In genomic region chr1:245160288-245160687, GRCh38 we compare ENCODE assay signal across 20 cellular contexts. TPM values are rescaled to one million over a fixed set of nuclear protein-coding genes. Genes with fewer than 3 reads are reported as not detected.
DNase-seq lines count a peak whose midpoint lies in the region; ATAC-seq, FAIRE-seq and TF ChIP-seq lines count a peak whose summit lies in the region.
"Had no signal": no experiment of that assay in that cellular context is flagged by ENCODE, and none has a peak within 500 bp of the region (broad histone marks: within the 10 kb centered on the region; RNA-seq: fewer than 3 reads in every experiment).

No MANE protein-coding gene starts in this region.

- CTCF ChIA-PET in HepG2 (lab: Yijun Ruan, JAX; ENCODE audit: low intra/inter-chr PET ratio, low total read pairs), result no interaction called here

- H3K4me3 Mint-ChIP-seq in nephron, result peak overlapping the region in 2 of 3 experiments; percentile 44 to 50
- H3K4me3 Mint-ChIP-seq: CD4-positive, alpha-beta T cell had no signal

- H3K27me3 ChIP-seq in liver (ENCODE audit: control insufficient read depth in 4 of 4, insufficient read depth in 4 of 4, low read length in 3 of 4), result no peaks in the 10 kb centered on the region
- peaks cover 7 to 38% of the 10 kb centered on the region in 2 experiments for H3K27me3 ChIP-seq in HepG2 (ENCODE audit: control insufficient read depth in 1 of 2, insufficient read depth in 2 of 2, low read length in 2 of 2)
- H3K27me3 ChIP-seq in brain microvascular endothelial cell (replicated peaks), result no peaks in the 10 kb centered on the region

- no peak overlapping the region for H3K27ac ChIP-seq in liver (ENCODE audit: low read depth in 1 of 2, low read length in 2 of 2)
- H3K27ac ChIP-seq in HepG2 (ENCODE audit: extremely low read length, insufficient read depth, low read length), result no peak overlapping the region
- no peak overlapping the region for H3K27ac ChIP-seq in brain microvascular endothelial cell

- WGBS in liver, result 36% methylated on average over 5 of the region's 5 CpGs
- 24% methylated on average over 5 of the region's 5 CpGs for WGBS in HepG2 (ENCODE audit: low lambda C conversion rate)

- intact Hi-C loops in HepG2 (cut with micrococcal nuclease; ENCODE audit: unreplicated experiment), result no loop called here

- DNase-seq in HepG2 (ENCODE audit: low spot score) (no peak), fibroblast of mammary gland (ENCODE audit: low read depth) (peak; percentile 41), brain microvascular endothelial cell (no peak), NOMO-1 (lab: John Stamatoyannopoulos, UW; ENCODE audit: unreplicated experiment in 2 of 2) (no peak)
- DNase-seq in activated CD8-positive, alpha-beta memory T cell treated with anti-CD3 and anti-CD28 coated beads, Interleukin-2, amount 50 U/mL, for 48 hours, result no peak
- no peak for DNase-seq in stimulated activated CD4-positive, alpha-beta T cell treated with anti-CD3 and anti-CD28 coated beads, Interleukin-4, amount 100 ng/mL, for 24 hours
- DNase-seq: CD4-positive, alpha-beta T cell; DMS153; KBM-7; NCI-H1105 treated with DMSO at 0.1 percent for 48 hours; NCI-H1694 treated with DMSO at 0.1 percent for 48 hours; NK-92 treated with Interleukin-12 subunit alpha and Interleukin-12 subunit beta, amount 100 ng/mL, for 24 hours had no signal

- BruUV-seq in HepG2 (replicated peaks; lab: Mats Ljungman, UMichigan), result no TSS peak

- TF ChIP-seq EP300 in HepG2 (IDR thresholded peaks at IDR 0.05; ENCODE audit: low read depth in 2 of 2, low read length in 2 of 2) (no peak), HepG2 (CRISPR knock-in tag; IDR thresholded peaks at IDR 0.05; ENCODE audit: borderline replicate concordance) (no peak)

- H3K4me3 ChIP-seq in liver (ENCODE audit: low read depth in 1 of 3, low read length in 3 of 3), result no peak overlapping the region
- H3K4me3 ChIP-seq in HepG2 (replicated peaks in 1 of 3; ENCODE audit: insufficient read depth in 1 of 3, low read depth in 2 of 3, low read length in 3 of 3), result no peak overlapping the region
- H3K4me3 ChIP-seq in fibroblast of mammary gland (ENCODE audit: control insufficient read depth, low read depth, low read length), result no peak overlapping the region
- H3K4me3 ChIP-seq in brain microvascular endothelial cell (ENCODE audit: low read depth, low read length), result no peak overlapping the region

- ATAC-seq in HepG2, result no peak
- ATAC-seq: Right ventricle myocardium inferior had no signal

- H3K36me3 ChIP-seq in liver (ENCODE audit: control insufficient read depth in 4 of 4, insufficient read depth in 3 of 4, low read depth in 1 of 4, low read length in 3 of 4), result no peaks in the 10 kb centered on the region
- H3K36me3 ChIP-seq in HepG2 (replicated peaks in 1 of 2; ENCODE audit: control insufficient read depth in 1 of 2, insufficient read depth in 2 of 2, low read length in 2 of 2), result no peaks in the 10 kb centered on the region
- H3K36me3 ChIP-seq in brain microvascular endothelial cell (replicated peaks), result no peaks in the 10 kb centered on the region

- H3K9me3 Mint-ChIP-seq in nephron, result no peaks in the 10 kb centered on the region
- H3K9me3 Mint-ChIP-seq: CD4-positive, alpha-beta T cell had no signal

- in situ Hi-C loops in HepG2 (cut with HindIII; ENCODE audit: extremely low pct_ligation_motif_present, low pct_unique_long_range_greater_than_20kb) (loop anchor here (25.0 kb wide), 1 partner anchor 1327 kb away; no protein-coding TSS in a partner anchor), brain microvascular endothelial cell (cut with HindIII; ENCODE audit: low pct_ligation_motif_present, low sequenced_read_pairs) (no loop called here)

- peaks cover 11 to 19% (median 16%) of the 10 kb centered on the region in 4 donors for H3K4me1 ChIP-seq in liver (ENCODE audit: control insufficient read depth in 4 of 4, insufficient read depth in 4 of 4, low read length in 3 of 4)
- H3K4me1 ChIP-seq in HepG2 (ENCODE audit: insufficient read depth, low read length), result peaks cover 19% of the 10 kb centered on the region

- no peak overlapping the region for H3K4me2 ChIP-seq in HepG2 (ENCODE audit: low read depth, low read length)

- H3K79me2 ChIP-seq in HepG2 (ENCODE audit: insufficient read depth, low read length), result no peaks in the 10 kb centered on the region

- POLR2A ChIA-PET in HepG2 (lab: Yijun Ruan, JAX), result no interaction called here

- peaks cover 14% of the 10 kb centered on the region for H3K27me3 Mint-ChIP-seq in nephron (ENCODE audit: low read depth)

- no peaks in the 10 kb centered on the region for H4K20me1 ChIP-seq in HepG2 (ENCODE audit: insufficient read depth, low read length)

- TF ChIP-seq RAD21 in liver (IDR thresholded peaks at IDR 0.05), result peak in 1 of 2 donors; percentile 33
- TF ChIP-seq RAD21 in HepG2 (CRISPR knock-in tag; IDR thresholded peaks at IDR 0.05), result no peak

- peaks cover 0 to 6% (median 0%) of the 10 kb centered on the region in 4 donors for H3K9me3 ChIP-seq in liver (ENCODE audit: control insufficient read depth in 4 of 4, low read length in 3 of 4)
- no peaks in the 10 kb centered on the region for H3K9me3 ChIP-seq in HepG2 (ENCODE audit: low read length)

- TF ChIP-seq POLR2A in HepG2 (IDR thresholded peaks at IDR 0.05; ENCODE audit: insufficient read depth in 1 of 2, low read depth in 2 of 2, low read length in 2 of 2), result no peak

- peak overlapping the region; percentile 18 to 76 (median 22) for H3K27ac Mint-ChIP-seq in nephron
- H3K27ac Mint-ChIP-seq: CD4-positive, alpha-beta T cell had no signal

- H2AFZ ChIP-seq in HepG2 (ENCODE audit: low read length), result no peak overlapping the region

- H3K9ac ChIP-seq in liver (ENCODE audit: low read depth in 1 of 2, low read length in 2 of 2) (no peak overlapping the region), HepG2 (ENCODE audit: insufficient read depth, low read depth, low read length) (no peak overlapping the region)

- peaks cover 48% of the 10 kb centered on the region for H3K4me1 Mint-ChIP-seq in nephron

- peaks cover 44% of the 10 kb centered on the region for H3K36me3 Mint-ChIP-seq in nephron (ENCODE audit: low read depth)

- TF ChIP-seq CTCF in liver (IDR thresholded peaks at IDR 0.05; ENCODE audit: low read depth, low read length, missing input control) (no peak), HepG2 (CRISPR knock-in tag; IDR thresholded peaks at IDR 0.05) (no peak), fibroblast of mammary gland (conservative IDR thresholded peaks at IDR 0.05; ENCODE audit: control insufficient read depth, insufficient read depth, low read depth, low read length) (no peak), nephron (IDR thresholded peaks at IDR 0.05; ENCODE audit: unreplicated experiment in 3 of 3) (no peak), brain microvascular endothelial cell (IDR thresholded peaks at IDR 0.05; ENCODE audit: low read depth, low read length, missing control alignments) (no peak)

- FAIRE-seq in HepG2 (lab: Jason Lieb, UNC), result no peak
- FAIRE-seq: A204.1, GM12891, H1, RCC 7860 had no signal

TF ChIP-seq in liver, 16 proteins besides CTCF, POLR2A, EP300 and RAD21 (continues in another document):
- TF ChIP-seq HNF4A (conservative IDR thresholded peaks at IDR 0.05) (peak; percentile 43 to 71), HNF4G (IDR thresholded peaks at IDR 0.05) (peak; percentile 7)

TF ChIP-seq in HepG2, 621 proteins besides CTCF, POLR2A, EP300 and RAD21 (continues in another document):
- TF ChIP-seq IRF2 (CRISPR knock-in tag; IDR thresholded peaks at IDR 0.05) (no peak), CC2D1A (CRISPR knock-in tag; IDR thresholded peaks at IDR 0.05) (no peak), KDM2A (CRISPR knock-in tag; IDR thresholded peaks at IDR 0.05; ENCODE audit: borderline replicate concordance, low read depth) (no peak), IKZF4 (CRISPR knock-in tag; IDR thresholded peaks at IDR 0.05; ENCODE audit: borderline replicate concordance, low read depth, not compliant biosample characterization) (no peak), ZNF225 (CRISPR knock-in tag; IDR thresholded peaks at IDR 0.05) (no peak), GATAD2A (CRISPR knock-in tag; IDR thresholded peaks at IDR 0.05) (no peak)

RNA-seq across cellular contexts. Expression of gene KIF26B, which starts 5.5 kb away (rescaled TPM):
- total RNA-seq in liver (1 to 10 TPM in 1 of 2 donors, under 1 TPM in 1; 0.50 to 1.7 TPM), HepG2 (2016; rRNA removed; fragmentation: Illumina TruSeq; extraction: Trizol) (0.03 and 0.09 TPM in 2 replicates)
- polyA plus RNA-seq in liver (under 1 TPM; 0.10 to 0.17 TPM), HepG2 (2011; rRNA removed) (0.08 and 0.09 TPM in 2 replicates)
- total RNA-seq in HepG2 (2016; cell fraction: cytosol; rRNA removed; fragmentation: Illumina TruSeq; extraction: Trizol; ENCODE audit: low read depth), result 0.20 TPM in 1 of 2 replicates, not detected in the other
- 0.06 and 0.07 TPM in 2 replicates for total RNA-seq in HepG2 (2016; cell fraction: insoluble cytoplasmic fraction; rRNA removed; fragmentation: Illumina TruSeq; extraction: Trizol)
- 0.09 and 0.10 TPM in 2 replicates for total RNA-seq in HepG2 (2016; cell fraction: membrane; rRNA removed; fragmentation: Illumina TruSeq; extraction: Trizol)
- 0.06 and 0.09 TPM in 2 replicates for total RNA-seq in HepG2 (2016; cell fraction: nucleus; rRNA removed; fragmentation: Illumina TruSeq; extraction: Trizol)
- polyA plus RNA-seq in HepG2 (2011; cell fraction: cytosol; rRNA removed), result 0.03 and 0.05 TPM in 2 replicates
- 0.39 and 0.78 TPM in 2 replicates for polyA plus RNA-seq in HepG2 (2011; cell fraction: nucleus; rRNA removed)
- polyA plus RNA-seq in HepG2 (2012), result 0.23 and 0.25 TPM in 2 replicates
- not detected in 2 replicates for polyA plus RNA-seq in HepG2 (2016; cell fraction: cytosol; fragmentation: Illumina TruSeq; extraction: Trizol; ENCODE audit: low read depth)
- 0.10 TPM in 1 of 2 replicates, not detected in the other for polyA plus RNA-seq in HepG2 (2016; cell fraction: insoluble cytoplasmic fraction; fragmentation: Illumina TruSeq; extraction: Trizol; ENCODE audit: low read depth)
- polyA plus RNA-seq in HepG2 (2016; cell fraction: membrane; fragmentation: Illumina TruSeq; extraction: Trizol; ENCODE audit: low read depth), result not detected in 2 replicates
- 0.15 TPM in 1 of 2 replicates, not detected in the other for polyA plus RNA-seq in HepG2 (2016; cell fraction: nucleus; fragmentation: Illumina TruSeq; extraction: Trizol; ENCODE audit: insufficient read depth, low read depth)
- polyA minus RNA-seq in HepG2 (2011; rRNA and poly(A)+ RNA removed; ENCODE audit: low replicate concordance), result 0.02 and 0.26 TPM in 2 replicates
- polyA minus RNA-seq in HepG2 (2011; cell fraction: cytosol; rRNA and poly(A)+ RNA removed), result 0.09 and 0.20 TPM in 2 replicates
- polyA minus RNA-seq in HepG2 (2011; cell fraction: nucleus; rRNA and poly(A)+ RNA removed), result 0.39 and 1.2 TPM in 2 replicates
- total RNA-seq: OCI-LY7 had no signal
